In the genomic region with DNA sequence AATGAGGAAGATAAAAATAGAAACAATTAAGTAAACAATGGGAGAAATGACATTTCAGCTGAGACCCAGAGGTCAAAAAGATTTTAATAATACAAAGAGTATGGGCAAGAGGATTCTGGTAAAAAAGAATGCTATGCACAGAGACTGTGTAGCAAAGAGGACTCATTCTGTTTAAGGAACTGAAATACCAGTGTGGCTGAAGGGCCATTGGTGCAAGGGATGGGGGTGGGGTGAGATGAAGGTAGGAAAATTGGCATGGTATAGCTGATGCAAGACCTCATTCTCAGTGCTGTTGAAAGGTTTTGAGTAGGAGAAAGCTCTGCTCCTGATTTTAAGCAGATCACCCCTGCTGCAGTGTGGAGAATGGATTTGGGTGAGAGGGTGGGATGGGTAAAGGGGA, we compare ENCODE assay signal across 12 cellular contexts.
DNase-seq lines count a peak whose midpoint lies in the region; ATAC-seq and TF ChIP-seq lines count a peak whose summit lies in the region.
"Had no signal": no experiment of that assay in that cellular context is flagged by ENCODE, and none has a peak within 500 bp of the region (broad histone marks: within the 10 kb centered on the region; RNA-seq: fewer than 3 reads in every experiment).

No MANE protein-coding gene starts in this region.

- peak; percentile 98 for ATAC-seq in GM19395 (IDR thresholded peaks at IDR 0.05; ENCODE audit: unreplicated experiment)
- ATAC-seq in HG02981 (IDR thresholded peaks at IDR 0.05; ENCODE audit: unreplicated experiment): peak; percentile 96
- ATAC-seq: sciatic nerve had no signal

- no peak overlapping the region for H3K4me3 ChIP-seq in GM12865 (ENCODE audit: low read depth, low read length)

- no peak for TF ChIP-seq CTCF in GM12865 (IDR thresholded peaks at IDR 0.05; ENCODE audit: insufficient read depth, low read depth, low read length, missing control alignments)

- peak; percentile 83 for DNase-seq in GM12865 (ENCODE audit: low read depth)
- DNase-seq in NOMO-1 treated with dmso at 0.1 percent for 144 hours (lab: John Stamatoyannopoulos, UW; ENCODE audit: unreplicated experiment): peak; percentile 60
- no peak for DNase-seq in midbrain (lab: John Stamatoyannopoulos, UW)
- DNase-seq in stimulated activated CD4-positive, alpha-beta T cell treated with anti-CD3 and anti-CD28 coated beads, Interleukin-4, amount 100 ng/mL, for 24 hours: no peak
- DNase-seq in activated T-cell treated with anti-CD3 and anti-CD28 coated beads for 4 hours: no peak
- DNase-seq in UCSD-AML1 (lab: John Stamatoyannopoulos, UW; ENCODE audit: unreplicated experiment): no peak
- DNase-seq: activated CD8-positive, alpha-beta memory T cell treated with anti-CD3 and anti-CD28 coated beads, Interleukin-2, amount 50 U/mL, for 48 hours; Calu3; immature natural killer cell had no signal

Comparison
In these comparisons a context has a peak if more than half of its experiments do, and no peak if none do; other contexts are left out.
1. DNase-seq: peak in GM12865 (single experiment) and NOMO-1 treated with dmso at 0.1 percent for 144 hours (single experiment); none in midbrain (single experiment), stimulated activated CD4-positive, alpha-beta T cell treated with anti-CD3 and anti-CD28 coated beads, Interleukin-4, amount 100 ng/mL, for 24 hours (single experiment), activated T-cell treated with anti-CD3 and anti-CD28 coated beads for 4 hours (single experiment) and UCSD-AML1 (single experiment).